In the genomic region with DNA sequence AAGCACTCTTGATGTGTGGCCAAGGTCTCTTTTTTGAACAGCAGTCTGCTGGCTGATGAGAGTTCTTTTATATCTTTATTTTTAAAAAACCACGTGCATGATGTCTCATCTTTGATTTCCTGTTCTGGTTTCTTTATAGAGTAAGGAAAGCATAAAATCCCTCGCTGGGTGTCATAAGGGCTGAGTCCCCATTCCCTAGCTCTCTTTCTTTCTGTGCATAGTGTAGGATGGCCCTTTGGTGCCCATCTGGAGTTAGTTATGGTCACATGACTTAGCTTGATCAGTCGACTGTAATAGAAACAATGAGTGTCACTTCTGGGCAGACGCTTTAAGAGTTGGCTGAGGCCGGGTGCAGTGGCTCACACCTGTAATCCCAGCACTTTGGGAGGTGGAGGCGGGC, we compare ENCODE assay signal across 31 cellular contexts. TPM values are rescaled to one million over a fixed set of nuclear protein-coding genes. Genes with fewer than 3 reads are reported as not detected.
A peak's percentile ranks its signal among the peaks of the same experiment; 100 is the strongest.
DNase-seq lines count a peak whose midpoint lies in the region; ATAC-seq, FAIRE-seq and TF ChIP-seq lines count a peak whose summit lies in the region.
"Had no signal": no experiment of that assay in that cellular context is flagged by ENCODE, and none has a peak within 500 bp of the region (broad histone marks: within the 10 kb centered on the region; RNA-seq: fewer than 3 reads in every experiment).

No MANE protein-coding gene starts in this region.

- H3K27me3 ChIP-seq in astrocyte (ENCODE audit: insufficient read depth, low read length) (peaks cover 9% of the 10 kb centered on the region), testis (no peaks in the 10 kb centered on the region)
- H3K27me3 ChIP-seq: thyroid gland had no signal

- H3K27me3 Mint-ChIP-seq in astrocyte (ENCODE audit: low read depth, unreplicated experiment): peaks cover 17% of the 10 kb centered on the region

- H3K4me1 ChIP-seq in astrocyte (ENCODE audit: insufficient read depth, low read length) (peaks cover 27% of the 10 kb centered on the region), testis (no peaks in the 10 kb centered on the region)
- H3K4me1 ChIP-seq: thyroid gland had no signal

- WGBS in testis, 2 donors: 76 to 83% methylated on average over 6 of the region's 6 CpGs

- H3K9me3 ChIP-seq in astrocyte (ENCODE audit: insufficient read depth, low read depth, low read length): no peaks in the 10 kb centered on the region
- H3K9me3 ChIP-seq in testis: no peaks in the 10 kb centered on the region
- H3K9me3 ChIP-seq: neutrophil, thyroid gland had no signal

- H3K27ac ChIP-seq in astrocyte (ENCODE audit: low read depth, low read length): no peak overlapping the region
- H3K27ac ChIP-seq in testis: no peak overlapping the region
- H3K27ac ChIP-seq: HL-60, neutrophil, thyroid gland had no signal

- no peaks in the 10 kb centered on the region for H4K20me1 ChIP-seq in astrocyte (ENCODE audit: insufficient read depth, low read length)

- no peak overlapping the region for H3K4me3 Mint-ChIP-seq in astrocyte (ENCODE audit: unreplicated experiment)
- no peak overlapping the region for H3K4me3 Mint-ChIP-seq in stimulated activated effector memory CD8-positive, alpha-beta T cell treated with anti-CD3 and anti-CD28 coated beads, Interleukin-12 subunit alpha, Interleukin-12 subunit beta, amount 100 ng/mL, for 72 hours
- H3K4me3 Mint-ChIP-seq: activated naive CD8-positive, alpha-beta T cell treated with anti-CD3 and anti-CD28 coated beads, Interleukin-2, amount 50 U/mL, for 24 hours; CD14-positive monocyte; effector memory CD8-positive, alpha-beta T cell; memory B cell had no signal

- H3K36me3 ChIP-seq in astrocyte (ENCODE audit: insufficient read depth, low read length) (no peaks in the 10 kb centered on the region), testis (ENCODE audit: low read depth, missing control alignments) (no peaks in the 10 kb centered on the region)
- H3K36me3 ChIP-seq: neutrophil, thyroid gland had no signal

- TF ChIP-seq CTCF in astrocyte (IDR thresholded peaks at IDR 0.05; ENCODE audit: insufficient read depth, low read depth, low read length) (no peak), testis (IDR thresholded peaks at IDR 0.05) (no peak)

- no peak for ATAC-seq in stimulated activated effector memory CD8-positive, alpha-beta T cell treated with anti-CD3 and anti-CD28 coated beads, Interleukin-12 subunit alpha, Interleukin-12 subunit beta, amount 100 ng/mL, for 72 hours
- ATAC-seq: activated naive CD8-positive, alpha-beta T cell treated with anti-CD3 and anti-CD28 coated beads, Interleukin-2, amount 50 U/mL, for 24 hours; effector memory CD8-positive, alpha-beta T cell; esophagus mucosa had no signal

- peaks cover 6% of the 10 kb centered on the region for H3K9me3 Mint-ChIP-seq in astrocyte (ENCODE audit: unreplicated experiment)
- no peaks in the 10 kb centered on the region for H3K9me3 Mint-ChIP-seq in stimulated activated effector memory CD8-positive, alpha-beta T cell treated with anti-CD3 and anti-CD28 coated beads, Interleukin-12 subunit alpha, Interleukin-12 subunit beta, amount 100 ng/mL, for 72 hours
- H3K9me3 Mint-ChIP-seq: activated naive CD8-positive, alpha-beta T cell treated with anti-CD3 and anti-CD28 coated beads, Interleukin-2, amount 50 U/mL, for 24 hours; effector memory CD8-positive, alpha-beta T cell; memory B cell had no signal

- no peak overlapping the region for H3K27ac Mint-ChIP-seq in astrocyte (ENCODE audit: unreplicated experiment)
- H3K27ac Mint-ChIP-seq in stimulated activated effector memory CD8-positive, alpha-beta T cell treated with anti-CD3 and anti-CD28 coated beads, Interleukin-12 subunit alpha, Interleukin-12 subunit beta, amount 100 ng/mL, for 72 hours: peak overlapping the region; percentile 26
- H3K27ac Mint-ChIP-seq: activated naive CD8-positive, alpha-beta T cell treated with anti-CD3 and anti-CD28 coated beads, Interleukin-2, amount 50 U/mL, for 24 hours; effector memory CD8-positive, alpha-beta T cell; memory B cell had no signal

- intact Hi-C loops in testis (cut with DNase I; ENCODE audit: low total_unique reads): no loop called here

- no peaks in the 10 kb centered on the region for H3K79me2 ChIP-seq in astrocyte (ENCODE audit: insufficient read depth, low read length)

- no peak overlapping the region for H2AFZ ChIP-seq in astrocyte (ENCODE audit: low read depth, low read length)

- DNase-seq in NCI-H1694 treated with DMSO at 0.1 percent for 48 hours (lab: John Stamatoyannopoulos, UW) (peak; percentile 21), NCI-H1694 (lab: John Stamatoyannopoulos, UW) (no peak), HS-5 (ENCODE audit: low read depth) (peak; percentile 41), astrocyte (ENCODE audit: low read depth) (peak; percentile 39), NCI-H1048 (lab: John Stamatoyannopoulos, UW) (no peak), testis (no peak)
- DNase-seq in stimulated activated effector memory CD8-positive, alpha-beta T cell treated with anti-CD3 and anti-CD28 coated beads, Interleukin-12 subunit alpha, Interleukin-12 subunit beta, amount 100 ng/mL, for 72 hours (ENCODE audit: low spot score in 2 of 2): no peak
- no peak for DNase-seq in central memory CD4-positive, alpha-beta T cell
- DNase-seq: 8988T; activated CD4-positive, alpha-beta T cell treated with anti-CD3 and anti-CD28 coated beads, Interleukin-2, amount 50 U/mL, for 48 hours; activated CD4-positive, CD25-positive, alpha-beta regulatory T cell; activated CD8-positive, alpha-beta memory T cell treated with anti-CD3 and anti-CD28 coated beads, Interleukin-2, amount 50 U/mL, for 48 hours; activated gamma-delta T cell; activated naive CD8-positive, alpha-beta T cell treated with anti-CD3 and anti-CD28 coated beads, Interleukin-2, amount 50 U/mL, for 24 hours; effector memory CD8-positive, alpha-beta T cell; IMR-90; NCI-H1417 treated with DMSO at 0.1 percent for 48 hours; NCI-H526; RPMI8226; small intestine; stimulated activated naive CD4-positive, alpha-beta T cell treated with Interleukin-2 at 50 U/mL for 16 hours; T-helper 9 cell; thyroid gland had no signal

- H3K4me1 Mint-ChIP-seq in astrocyte (ENCODE audit: low read depth, unreplicated experiment): peaks cover 11% of the 10 kb centered on the region
- no peaks in the 10 kb centered on the region for H3K4me1 Mint-ChIP-seq in stimulated activated effector memory CD8-positive, alpha-beta T cell treated with anti-CD3 and anti-CD28 coated beads, Interleukin-12 subunit alpha, Interleukin-12 subunit beta, amount 100 ng/mL, for 72 hours
- H3K4me1 Mint-ChIP-seq: activated naive CD8-positive, alpha-beta T cell treated with anti-CD3 and anti-CD28 coated beads, Interleukin-2, amount 50 U/mL, for 24 hours had no signal

- FAIRE-seq in astrocyte (lab: Jason Lieb, UNC): no peak
- FAIRE-seq: colon, small intestine had no signal

- H3K4me2 ChIP-seq in astrocyte (ENCODE audit: low read length): peak overlapping the region; percentile 52

- TF ChIP-seq POLR2A in testis (IDR thresholded peaks at IDR 0.05): no peak

- no peaks in the 10 kb centered on the region for H3K36me3 Mint-ChIP-seq in astrocyte (ENCODE audit: low read depth, unreplicated experiment)
- no peaks in the 10 kb centered on the region for H3K36me3 Mint-ChIP-seq in stimulated activated effector memory CD8-positive, alpha-beta T cell treated with anti-CD3 and anti-CD28 coated beads, Interleukin-12 subunit alpha, Interleukin-12 subunit beta, amount 100 ng/mL, for 72 hours
- H3K36me3 Mint-ChIP-seq: CD14-positive monocyte, memory B cell had no signal

- H3K4me3 ChIP-seq in astrocyte (ENCODE audit: insufficient read depth, low read depth, low read length) (no peak overlapping the region), testis (no peak overlapping the region)
- H3K4me3 ChIP-seq: thyroid gland had no signal

- H3K9ac ChIP-seq in astrocyte (ENCODE audit: low read length): no peak overlapping the region

RNA-seq across cellular contexts. Expression of gene GHRHR, which starts 38.5 kb away (rescaled TPM):
- not detected in 2 replicates for total RNA-seq in astrocyte
- total RNA-seq in testis: 1 to 10 TPM; 1.4 to 3.6 TPM
- 2.1 TPM for polyA plus RNA-seq in testis (ENCODE audit: insufficient read depth, low read depth, low replicate concordance)
- total RNA-seq: esophagus mucosa, IMR-90, MCF 10A, myocyte had no signal
- polyA plus RNA-seq: CD14-positive monocyte, IMR-90 had no signal

RNA-seq across cellular contexts. Expression of gene ADCYAP1R1, which starts 49.9 kb away (rescaled TPM):
- total RNA-seq in astrocyte (0.05 and 0.14 TPM in 2 replicates), testis (1 to 10 TPM; 4.3 to 4.8 TPM)
- 3.2 TPM for polyA plus RNA-seq in testis (ENCODE audit: insufficient read depth, low read depth, low replicate concordance)
- total RNA-seq: IMR-90, MCF 10A, myocyte had no signal
- polyA plus RNA-seq: CD14-positive monocyte, IMR-90 had no signal

Comparison
In these comparisons a context has a peak if more than half of its experiments do, and no peak if none do; other contexts are left out.
1. DNase-seq: peak in NCI-H1694 treated with DMSO at 0.1 percent for 48 hours (single experiment), HS-5 (single experiment) and astrocyte (single experiment); none in NCI-H1694 (single experiment), stimulated activated effector memory CD8-positive, alpha-beta T cell treated with anti-CD3 and anti-CD28 coated beads, Interleukin-12 subunit alpha, Interleukin-12 subunit beta, amount 100 ng/mL, for 72 hours (0 of 2), central memory CD4-positive, alpha-beta T cell (single experiment), NCI-H1048 (single experiment) and testis (single experiment).